8 cellular contexts compared by ENCODE assay signal in genomic region chr15:52466134-52466701, GRCh38.
DNase-seq lines count a peak whose midpoint lies in the region; ATAC-seq and TF ChIP-seq lines count a peak whose summit lies in the region.

No MANE protein-coding gene starts in this region.

- H3K4me3 ChIP-seq in spleen: no peak overlapping the region
- no peak overlapping the region for H3K4me3 ChIP-seq in HAP-1
- H3K4me3 ChIP-seq in breast epithelium: no peak overlapping the region

- H3K27ac ChIP-seq in spleen (peak overlapping the region in 7 of 8 donors; percentile 24 to 83 (median 67)), breast epithelium (no peak overlapping the region)

- whole genome bisulfite sequencing in spleen, 5 donors: 37 to 63% (median 53%) methylated on average over 2 of the region's 2 CpGs

- H3K4me1 ChIP-seq in spleen (peaks cover 17 to 56% (median 44%) of the 10 kb centered on the region in 6 donors), HAP-1 (no peaks in the 10 kb centered on the region), breast epithelium (no peaks in the 10 kb centered on the region)

- H3K9me3 ChIP-seq in spleen: peaks cover 6 to 17% (median 15%) of the 10 kb centered on the region in 8 donors
- H3K9me3 ChIP-seq in HAP-1: no peaks in the 10 kb centered on the region
- H3K9me3 ChIP-seq in breast epithelium: peaks cover 7 to 15% of the 10 kb centered on the region in 2 donors

- no peak for TF ChIP-seq CTCF in spleen (IDR thresholded peaks at IDR 0.05 in 8 of 11, conservative IDR thresholded peaks at IDR 0.05 in 3 of 11)
- no peak for TF ChIP-seq CTCF in breast epithelium (IDR thresholded peaks at IDR 0.05)

- TF ChIP-seq POLR2A in spleen (IDR thresholded peaks at IDR 0.05) (no peak), breast epithelium (IDR thresholded peaks at IDR 0.05) (no peak)

- in situ Hi-C loops in HAP-1 (cut with MboI; ENCODE audit: low sequenced_read_pairs): no loop called here

- H3K27me3 ChIP-seq in spleen (replicated peaks in 1 of 7) (no peaks in the 10 kb centered on the region), HAP-1 (ENCODE audit: low read depth) (no peaks in the 10 kb centered on the region), breast epithelium (no peaks in the 10 kb centered on the region)

- peak; percentile 93 for ATAC-seq in GM18502 (IDR thresholded peaks at IDR 0.05; ENCODE audit: poor library complexity, unreplicated experiment)
- peak; percentile 88 for ATAC-seq in GM21786 (IDR thresholded peaks at IDR 0.05; ENCODE audit: unreplicated experiment)

- H3K36me3 ChIP-seq in spleen (no peaks in the 10 kb centered on the region), HAP-1 (replicated peaks) (no peaks in the 10 kb centered on the region), breast epithelium (no peaks in the 10 kb centered on the region)

- intact Hi-C loops in spleen (cut with DNase I; ENCODE audit: low total_unique reads) (no loop called here), breast epithelium (cut with DNase I; ENCODE audit: low total_unique reads) (no loop called here)

- DNase-seq in M059J (ENCODE audit: low read depth) (peak; percentile 9), spleen (peak; percentile 92), HAP-1 (ENCODE audit: low spot score in 2 of 2) (no peak), breast epithelium (ENCODE audit: low spot score in 2 of 2) (no peak), foreskin melanocyte (no peak)
- peak; percentile 5 for DNase-seq in central memory CD4-positive, alpha-beta T cell

Comparison
In these comparisons a context has a peak if more than half of its experiments do, and no peak if none do; other contexts are left out.
1. DNase-seq: peak in M059J (single experiment), central memory CD4-positive, alpha-beta T cell (single experiment) and spleen (single experiment); none in HAP-1 (0 of 2), breast epithelium (0 of 2) and foreskin melanocyte (single experiment).
2. H3K27ac ChIP-seq: peak in spleen (7 of 8); none in breast epithelium (0 of 2).